8 cellular contexts compared by ENCODE assay signal in genomic region chr3:157127831-157128767, GRCh38. TPM values are rescaled to one million over a fixed set of nuclear protein-coding genes. Genes with fewer than 3 reads are reported as not detected.
A peak's percentile ranks its signal among the peaks of the same experiment; 100 is the strongest.
DNase-seq lines count a peak whose midpoint lies in the region; FAIRE-seq and TF ChIP-seq lines count a peak whose summit lies in the region.

No MANE protein-coding gene starts in this region.

- H3K27ac ChIP-seq in Karpas-422 (ENCODE audit: low read length) (no peak overlapping the region), testis (peak overlapping the region; percentile 84 to 86)

- no peaks in the 10 kb centered on the region for H3K9me3 Mint-ChIP-seq in nephron progenitor cell

- no peaks in the 10 kb centered on the region for H3K79me2 ChIP-seq in Karpas-422 (ENCODE audit: low read length)

- no peak overlapping the region for H3K9ac ChIP-seq in Karpas-422 (ENCODE audit: low read length)

- H3K9me3 ChIP-seq in Karpas-422 (ENCODE audit: low read length) (no peaks in the 10 kb centered on the region), testis (no peaks in the 10 kb centered on the region)

- H3K27me3 ChIP-seq in Karpas-422 (ENCODE audit: low read length) (no peaks in the 10 kb centered on the region), testis (no peaks in the 10 kb centered on the region)

- H3K4me3 ChIP-seq in Karpas-422 (ENCODE audit: low read length): no peak overlapping the region
- H3K4me3 ChIP-seq in testis: no peak overlapping the region

- TF ChIP-seq POLR2A in testis (IDR thresholded peaks at IDR 0.05): no peak

- peak overlapping the region; percentile 25 for H3K4me3 Mint-ChIP-seq in nephron progenitor cell

- H3K27ac Mint-ChIP-seq in nephron progenitor cell: peak overlapping the region; percentile 96

- H3K4me1 ChIP-seq in Karpas-422 (ENCODE audit: low read length) (peaks cover 8% of the 10 kb centered on the region), testis (peaks cover 43% of the 10 kb centered on the region)

- H3K27me3 Mint-ChIP-seq in nephron progenitor cell (ENCODE audit: low read depth, poor library complexity): peaks cover 9% of the 10 kb centered on the region

- peak overlapping the region; percentile 17 for H3K4me2 ChIP-seq in Karpas-422 (ENCODE audit: low read depth, low read length, poor library complexity, severe bottlenecking)

- peak overlapping the region; percentile 95; the same call in 1 of the 2 replicates for H2AFZ ChIP-seq in Karpas-422 (ENCODE audit: low read length)

- no peaks in the 10 kb centered on the region for H4K20me1 ChIP-seq in Karpas-422 (ENCODE audit: insufficient read depth, low read depth, low read length)

- TF ChIP-seq CTCF in nephron progenitor cell (IDR thresholded peaks at IDR 0.05) (no peak), testis (IDR thresholded peaks at IDR 0.05) (no peak)

- peak; percentile 42 for FAIRE-seq in GM19239 (lab: Jason Lieb, UNC)

- H3K9me2 ChIP-seq in Karpas-422 (replicated peaks; ENCODE audit: insufficient read depth, low read length): no peaks in the 10 kb centered on the region

- peaks cover 88% of the 10 kb centered on the region for H3K4me1 Mint-ChIP-seq in nephron progenitor cell

- H3K36me3 ChIP-seq in Karpas-422 (ENCODE audit: insufficient read depth, low read length) (no peaks in the 10 kb centered on the region), testis (ENCODE audit: low read depth, missing control alignments) (no peaks in the 10 kb centered on the region)

- no peaks in the 10 kb centered on the region for H3K36me3 Mint-ChIP-seq in nephron progenitor cell (ENCODE audit: low read depth)

- WGBS in testis, 2 donors: 39 to 56% methylated on average over 8 of the region's 8 CpGs

- DNase-seq in GM19239 (ENCODE audit: insufficient read length, low spot score) (no peak), Karpas-422 (no peak), nephron progenitor cell (no peak), testis (peak; percentile 63), NCI-H345 treated with DMSO at 0.1 percent for 48 hours (lab: John Stamatoyannopoulos, UW; ENCODE audit: unreplicated experiment) (no peak), SKM-1 treated with dmso at 0.1 percent for 144 hours (lab: John Stamatoyannopoulos, UW; ENCODE audit: unreplicated experiment) (no peak)
- DNase-seq in activated CD4-positive, alpha-beta T cell treated with anti-CD3 and anti-CD28 coated beads, Interleukin-2, amount 50 U/mL, for 1 hour: peak; percentile 57
- DNase-seq in effector CD4-positive, alpha-beta T cell: peak; percentile 65

- intact Hi-C loops in testis (cut with DNase I; ENCODE audit: low total_unique reads): no loop called here

RNA-seq across cellular contexts. Expression of gene CCNL1, which starts 31.8 kb away (rescaled TPM):
- 174 and 221 TPM in 2 replicates for total RNA-seq in Karpas-422 (2014; rRNA removed; shearing (Covaris generic); ENCODE audit: low replicate concordance)
- total RNA-seq in testis: 100 to 1,000 TPM; 168 to 200 TPM
- polyA plus RNA-seq in testis (ENCODE audit: insufficient read depth, low read depth, low replicate concordance): 46.1 TPM

Comparison
In these comparisons a context has a peak if more than half of its experiments do, and no peak if none do; other contexts are left out.
1. DNase-seq: peak in activated CD4-positive, alpha-beta T cell treated with anti-CD3 and anti-CD28 coated beads, Interleukin-2, amount 50 U/mL, for 1 hour (single experiment), effector CD4-positive, alpha-beta T cell (single experiment) and testis (single experiment); none in GM19239 (single experiment), Karpas-422 (single experiment), nephron progenitor cell (single experiment), NCI-H345 treated with DMSO at 0.1 percent for 48 hours (single experiment) and SKM-1 treated with dmso at 0.1 percent for 144 hours (single experiment).